Comparison of ENCODE assay signal across 9 cellular contexts in genomic region chr2:197497301-197497700, GRCh38. TPM values are rescaled to one million over a fixed set of nuclear protein-coding genes. Genes with fewer than 3 reads are reported as not detected.
DNase-seq lines count a peak whose midpoint lies in the region; ATAC-seq, FAIRE-seq and TF ChIP-seq lines count a peak whose summit lies in the region.
"Had no signal": no experiment of that assay in that cellular context is flagged by ENCODE, and none has a peak within 500 bp of the region (broad histone marks: within the 10 kb centered on the region; RNA-seq: fewer than 3 reads in every experiment).

No MANE protein-coding gene starts in this region.

- peak overlapping the region; percentile 99 for H3K9ac ChIP-seq in HepG2 (ENCODE audit: insufficient read depth, low read depth, low read length)

- H3K4me1 ChIP-seq in BE2C (no peaks in the 10 kb centered on the region), HepG2 (ENCODE audit: insufficient read depth, low read length) (peaks cover 67% of the 10 kb centered on the region)

- POLR2A ChIA-PET in activated naive CD8-positive, alpha-beta T cell treated with anti-CD3 and anti-CD28 coated beads, Interleukin-2, amount 10 ng/mL, durations not matched to agents 7 days and 5 days (lab: Charles Lee) = interaction anchor here (1.1 to 2.8 kb wide), 2 partner anchors 13 to 18 kb away, joined by 4 to 12 read pairs; partner anchors contain the start of gene MOB4
- POLR2A ChIA-PET in HepG2 (lab: Yijun Ruan, JAX) = interaction anchor here (1.7 to 5.6 kb wide), 7 partner anchors 13 to 62 kb away, joined by 4 to 264 read pairs (median 71); partner anchors contain the start of genes COQ10B and SF3B1

- H4K20me1 ChIP-seq in HepG2 (ENCODE audit: insufficient read depth, low read length) = peaks cover 63% of the 10 kb centered on the region

- BruUV-seq in HepG2 (replicated peaks; lab: Mats Ljungman, UMichigan) = no TSS peak

- peak overlapping the region; percentile 92 for H3K4me2 ChIP-seq in HepG2 (ENCODE audit: low read depth, low read length)

- H2AFZ ChIP-seq in HepG2 (ENCODE audit: low read length) = no peak overlapping the region

- H3K36me3 ChIP-seq in BE2C = peaks cover 86% of the 10 kb centered on the region
- H3K36me3 ChIP-seq in HepG2 (replicated peaks in 1 of 2; ENCODE audit: control insufficient read depth in 1 of 2, insufficient read depth in 2 of 2, low read length in 2 of 2) = peaks cover 23 to 66% of the 10 kb centered on the region in 2 experiments

- H3K9me3 ChIP-seq in BE2C (no peaks in the 10 kb centered on the region), HepG2 (ENCODE audit: low read length) (no peaks in the 10 kb centered on the region)

- peak overlapping the region; percentile 95 for H3K4me3 Mint-ChIP-seq in HFFc6
- peak overlapping the region; percentile 91 for H3K4me3 Mint-ChIP-seq in activated naive CD8-positive, alpha-beta T cell treated with anti-CD3 and anti-CD28 coated beads, Interleukin-2, amount 10 ng/mL, durations not matched to agents 7 days and 5 days

- peaks cover 61% of the 10 kb centered on the region for H3K36me3 Mint-ChIP-seq in HFFc6 (ENCODE audit: low read depth)
- peaks cover 48% of the 10 kb centered on the region for H3K36me3 Mint-ChIP-seq in activated naive CD8-positive, alpha-beta T cell treated with anti-CD3 and anti-CD28 coated beads, Interleukin-2, amount 10 ng/mL, durations not matched to agents 7 days and 5 days

- H3K27me3 ChIP-seq in BE2C = no peaks in the 10 kb centered on the region
- no peaks in the 10 kb centered on the region; a peak in 1 of 5 replicates for H3K27me3 ChIP-seq in HepG2 (ENCODE audit: control insufficient read depth in 1 of 2, insufficient read depth in 2 of 2, low read length in 2 of 2)

- intact Hi-C loops in HepG2 (cut with micrococcal nuclease; ENCODE audit: unreplicated experiment) = no loop called here

- WGBS in HepG2 (ENCODE audit: low lambda C conversion rate) = 1% methylated on average over 2 of the region's 2 CpGs

- FAIRE-seq in HepG2 (lab: Jason Lieb, UNC) = no peak

- H3K27ac ChIP-seq in HepG2 (ENCODE audit: extremely low read length, insufficient read depth, low read length) = no peak overlapping the region

- TF ChIP-seq CTCF in BE2C (IDR thresholded peaks at IDR 0.05; ENCODE audit: low read depth, low read length) = no peak
- no peak for TF ChIP-seq CTCF in HFFc6 (IDR thresholded peaks at IDR 0.05)
- TF ChIP-seq CTCF in HepG2 (CRISPR knock-in tag; IDR thresholded peaks at IDR 0.05) = no peak

- in situ Hi-C loops in HepG2 (cut with HindIII; ENCODE audit: extremely low pct_ligation_motif_present, low pct_unique_long_range_greater_than_20kb) = no loop called here

- H3K27ac Mint-ChIP-seq in HFFc6 = peak overlapping the region; percentile 24; the same call in 1 of the 2 replicates
- H3K27ac Mint-ChIP-seq in activated naive CD8-positive, alpha-beta T cell treated with anti-CD3 and anti-CD28 coated beads, Interleukin-2, amount 10 ng/mL, durations not matched to agents 7 days and 5 days = peak overlapping the region; percentile 66

- TF ChIP-seq RAD21 in HepG2 (CRISPR knock-in tag; IDR thresholded peaks at IDR 0.05) = no peak

- peaks cover 5% of the 10 kb centered on the region; the same call in 1 of the 2 replicates for H3K27me3 Mint-ChIP-seq in HFFc6 (ENCODE audit: insufficient read depth)
- H3K27me3 Mint-ChIP-seq in activated naive CD8-positive, alpha-beta T cell treated with anti-CD3 and anti-CD28 coated beads, Interleukin-2, amount 10 ng/mL, durations not matched to agents 7 days and 5 days = no peaks in the 10 kb centered on the region

- no peak for TF ChIP-seq EP300 in HepG2 (IDR thresholded peaks at IDR 0.05; ENCODE audit: low read depth in 2 of 2, low read length in 2 of 2)
- TF ChIP-seq EP300 in HepG2 (CRISPR knock-in tag; IDR thresholded peaks at IDR 0.05; ENCODE audit: borderline replicate concordance) = no peak

- H3K4me1 Mint-ChIP-seq in HFFc6 (ENCODE audit: low read depth) = peaks cover 47% of the 10 kb centered on the region
- H3K4me1 Mint-ChIP-seq in activated naive CD8-positive, alpha-beta T cell treated with anti-CD3 and anti-CD28 coated beads, Interleukin-2, amount 10 ng/mL, durations not matched to agents 7 days and 5 days = peaks cover 49% of the 10 kb centered on the region

- TF ChIP-seq POLR2A in HepG2 (IDR thresholded peaks at IDR 0.05; ENCODE audit: insufficient read depth in 1 of 2, low read depth in 2 of 2, low read length in 2 of 2) = no peak

- H3K79me2 ChIP-seq in HepG2 (ENCODE audit: insufficient read depth, low read length) = peaks cover 90% of the 10 kb centered on the region

- no peak for ATAC-seq in activated naive CD8-positive, alpha-beta T cell treated with anti-CD3 and anti-CD28 coated beads, Interleukin-2, amount 10 ng/mL, durations not matched to agents 7 days and 5 days (ENCODE audit: low read depth)
- ATAC-seq in HepG2 = no peak
- ATAC-seq in GM19463 (IDR thresholded peaks at IDR 0.05; ENCODE audit: unreplicated experiment) = no peak
- no peak for ATAC-seq in HG03045 (IDR thresholded peaks at IDR 0.05; ENCODE audit: unreplicated experiment)

- CTCF ChIA-PET in HepG2 (lab: Yijun Ruan, JAX; ENCODE audit: low intra/inter-chr PET ratio, low total read pairs) = no interaction called here

- DNase-seq in BE2C (no peak), HFFc6 (no peak), HepG2 (ENCODE audit: low spot score) (no peak), NCI-H187 treated with DMSO at 0.1 percent for 48 hours (lab: John Stamatoyannopoulos, UW) (no peak)
- no peak for DNase-seq in activated naive CD8-positive, alpha-beta T cell treated with anti-CD3 and anti-CD28 coated beads, Interleukin-2, amount 10 ng/mL, durations not matched to agents 7 days and 5 days
- no peak for DNase-seq in stimulated activated CD4-positive, alpha-beta T cell treated with anti-CD3 and anti-CD28 coated beads, Interleukin-2, amount 100 ng/mL, for 24 hours
- DNase-seq: DMS79 had no signal

- H3K4me3 ChIP-seq in BE2C (ENCODE audit: low read depth, low read length) = peak overlapping the region; percentile 98
- H3K4me3 ChIP-seq in HepG2 (replicated peaks in 1 of 3; ENCODE audit: insufficient read depth in 1 of 3, low read depth in 2 of 3, low read length in 3 of 3) = peak overlapping the region; percentile 68 to 96 (median 95); a peak in 5 of 6 replicates

- H3K9me3 Mint-ChIP-seq in HFFc6 = no peaks in the 10 kb centered on the region
- H3K9me3 Mint-ChIP-seq in activated naive CD8-positive, alpha-beta T cell treated with anti-CD3 and anti-CD28 coated beads, Interleukin-2, amount 10 ng/mL, durations not matched to agents 7 days and 5 days = no peaks in the 10 kb centered on the region

RNA-seq across cellular contexts. Expression of gene HSPD1, which starts 2.3 kb away (rescaled TPM):
- polyA plus RNA-seq in BE2C (2012; ENCODE audit: insufficient read depth, insufficient read length, low read depth) = 331 TPM
- total RNA-seq in HFFc6 (2021; fragmentation: NEBNext Ultra II Directional; extraction: Animal tissue kit (Norgen Biotek cat#: 25700)) = 100 to 1,000 TPM; 267 to 399 (median 280) TPM
- 100 to 1,000 TPM; 190 to 195 TPM for total RNA-seq in activated naive CD8-positive, alpha-beta T cell treated with anti-CD3 and anti-CD28 coated beads, Interleukin-2, amount 10 ng/mL, durations not matched to agents 7 days and 5 days
- 2,610 and 3,898 TPM in 2 replicates for total RNA-seq in HepG2 (2016; rRNA removed; fragmentation: Illumina TruSeq; extraction: Trizol)
- 294 and 363 TPM in 2 replicates for total RNA-seq in HepG2 (2016; cell fraction: cytosol; rRNA removed; fragmentation: Illumina TruSeq; extraction: Trizol; ENCODE audit: low read depth)
- total RNA-seq in HepG2 (2016; cell fraction: insoluble cytoplasmic fraction; rRNA removed; fragmentation: Illumina TruSeq; extraction: Trizol) = 2,668 and 3,847 TPM in 2 replicates
- total RNA-seq in HepG2 (2016; cell fraction: membrane; rRNA removed; fragmentation: Illumina TruSeq; extraction: Trizol) = 777 and 956 TPM in 2 replicates
- total RNA-seq in HepG2 (2016; cell fraction: nucleus; rRNA removed; fragmentation: Illumina TruSeq; extraction: Trizol) = 1,442 and 1,577 TPM in 2 replicates
- polyA plus RNA-seq in HepG2 (2011; rRNA removed) = 541 and 685 TPM in 2 replicates
- 337 and 401 TPM in 2 replicates for polyA plus RNA-seq in HepG2 (2011; cell fraction: cytosol; rRNA removed)
- polyA plus RNA-seq in HepG2 (2011; cell fraction: nucleus; rRNA removed) = 282 and 392 TPM in 2 replicates
- 1,241 and 1,531 TPM in 2 replicates for polyA plus RNA-seq in HepG2 (2012)
- 214 and 254 TPM in 2 replicates for polyA plus RNA-seq in HepG2 (2016; cell fraction: cytosol; fragmentation: Illumina TruSeq; extraction: Trizol; ENCODE audit: low read depth)
- polyA plus RNA-seq in HepG2 (2016; cell fraction: insoluble cytoplasmic fraction; fragmentation: Illumina TruSeq; extraction: Trizol; ENCODE audit: low read depth) = 3,105 and 3,208 TPM in 2 replicates
- polyA plus RNA-seq in HepG2 (2016; cell fraction: membrane; fragmentation: Illumina TruSeq; extraction: Trizol; ENCODE audit: low read depth) = 499 and 587 TPM in 2 replicates
- 1,541 and 1,640 TPM in 2 replicates for polyA plus RNA-seq in HepG2 (2016; cell fraction: nucleus; fragmentation: Illumina TruSeq; extraction: Trizol; ENCODE audit: insufficient read depth, low read depth)
- polyA minus RNA-seq in HepG2 (2011; rRNA and poly(A)+ RNA removed; ENCODE audit: low replicate concordance) = 396 and 646 TPM in 2 replicates
- polyA minus RNA-seq in HepG2 (2011; cell fraction: cytosol; rRNA and poly(A)+ RNA removed) = 759 and 815 TPM in 2 replicates
- polyA minus RNA-seq in HepG2 (2011; cell fraction: nucleus; rRNA and poly(A)+ RNA removed) = 956 and 1,197 TPM in 2 replicates

RNA-seq across cellular contexts. Expression of gene HSPE1, which starts 2.9 kb away (rescaled TPM):
- polyA plus RNA-seq in BE2C (2012; ENCODE audit: insufficient read depth, insufficient read length, low read depth) = 441 TPM
- total RNA-seq in HFFc6 (2021; fragmentation: NEBNext Ultra II Directional; extraction: Animal tissue kit (Norgen Biotek cat#: 25700)) = 100 to 1,000 TPM in 5 of 6 experiments, 10 to 100 TPM in 1; 96.3 to 149 (median 114) TPM
- 10 to 100 TPM; 92.1 to 94.3 TPM for total RNA-seq in activated naive CD8-positive, alpha-beta T cell treated with anti-CD3 and anti-CD28 coated beads, Interleukin-2, amount 10 ng/mL, durations not matched to agents 7 days and 5 days
- total RNA-seq in HepG2 (2016; rRNA removed; fragmentation: Illumina TruSeq; extraction: Trizol) = 823 and 1,040 TPM in 2 replicates
- total RNA-seq in HepG2 (2016; cell fraction: cytosol; rRNA removed; fragmentation: Illumina TruSeq; extraction: Trizol; ENCODE audit: low read depth) = 289 and 312 TPM in 2 replicates
- total RNA-seq in HepG2 (2016; cell fraction: insoluble cytoplasmic fraction; rRNA removed; fragmentation: Illumina TruSeq; extraction: Trizol) = 818 and 1,177 TPM in 2 replicates
- 277 and 288 TPM in 2 replicates for total RNA-seq in HepG2 (2016; cell fraction: membrane; rRNA removed; fragmentation: Illumina TruSeq; extraction: Trizol)
- total RNA-seq in HepG2 (2016; cell fraction: nucleus; rRNA removed; fragmentation: Illumina TruSeq; extraction: Trizol) = 323 and 352 TPM in 2 replicates
- polyA plus RNA-seq in HepG2 (2011; rRNA removed) = 200 and 244 TPM in 2 replicates
- 131 and 201 TPM in 2 replicates for polyA plus RNA-seq in HepG2 (2011; cell fraction: cytosol; rRNA removed)
- 67.1 and 99.6 TPM in 2 replicates for polyA plus RNA-seq in HepG2 (2011; cell fraction: nucleus; rRNA removed)
- 555 and 769 TPM in 2 replicates for polyA plus RNA-seq in HepG2 (2012)
- polyA plus RNA-seq in HepG2 (2016; cell fraction: cytosol; fragmentation: Illumina TruSeq; extraction: Trizol; ENCODE audit: low read depth) = 404 and 477 TPM in 2 replicates
- 1,596 and 2,077 TPM in 2 replicates for polyA plus RNA-seq in HepG2 (2016; cell fraction: insoluble cytoplasmic fraction; fragmentation: Illumina TruSeq; extraction: Trizol; ENCODE audit: low read depth)
- 353 and 396 TPM in 2 replicates for polyA plus RNA-seq in HepG2 (2016; cell fraction: membrane; fragmentation: Illumina TruSeq; extraction: Trizol; ENCODE audit: low read depth)
- 750 and 786 TPM in 2 replicates for polyA plus RNA-seq in HepG2 (2016; cell fraction: nucleus; fragmentation: Illumina TruSeq; extraction: Trizol; ENCODE audit: insufficient read depth, low read depth)
- 16.5 and 17.8 TPM in 2 replicates for polyA minus RNA-seq in HepG2 (2011; rRNA and poly(A)+ RNA removed; ENCODE audit: low replicate concordance)
- 49.8 and 52.9 TPM in 2 replicates for polyA minus RNA-seq in HepG2 (2011; cell fraction: cytosol; rRNA and poly(A)+ RNA removed)
- 107 and 118 TPM in 2 replicates for polyA minus RNA-seq in HepG2 (2011; cell fraction: nucleus; rRNA and poly(A)+ RNA removed)

RNA-seq across cellular contexts. Expression of gene MOB4, which starts 18.6 kb away (rescaled TPM):
- 66.7 TPM for polyA plus RNA-seq in BE2C (2012; ENCODE audit: insufficient read depth, insufficient read length, low read depth)
- 10 to 100 TPM; 30.1 to 38.6 (median 34.4) TPM for total RNA-seq in HFFc6 (2021; fragmentation: NEBNext Ultra II Directional; extraction: Animal tissue kit (Norgen Biotek cat#: 25700))
- total RNA-seq in activated naive CD8-positive, alpha-beta T cell treated with anti-CD3 and anti-CD28 coated beads, Interleukin-2, amount 10 ng/mL, durations not matched to agents 7 days and 5 days = 10 to 100 TPM; 17.2 to 18.1 TPM
- 38.6 and 68.3 TPM in 2 replicates for total RNA-seq in HepG2 (2016; rRNA removed; fragmentation: Illumina TruSeq; extraction: Trizol)
- total RNA-seq in HepG2 (2016; cell fraction: cytosol; rRNA removed; fragmentation: Illumina TruSeq; extraction: Trizol; ENCODE audit: low read depth) = 9.3 and 12.1 TPM in 2 replicates
- total RNA-seq in HepG2 (2016; cell fraction: insoluble cytoplasmic fraction; rRNA removed; fragmentation: Illumina TruSeq; extraction: Trizol) = 40.9 and 72.6 TPM in 2 replicates
- 18.9 and 19.0 TPM in 2 replicates for total RNA-seq in HepG2 (2016; cell fraction: membrane; rRNA removed; fragmentation: Illumina TruSeq; extraction: Trizol)
- 24.2 and 27.0 TPM in 2 replicates for total RNA-seq in HepG2 (2016; cell fraction: nucleus; rRNA removed; fragmentation: Illumina TruSeq; extraction: Trizol)
- 21.6 and 35.7 TPM in 2 replicates for polyA plus RNA-seq in HepG2 (2011; rRNA removed)
- polyA plus RNA-seq in HepG2 (2011; cell fraction: cytosol; rRNA removed) = 14.7 and 22.7 TPM in 2 replicates
- polyA plus RNA-seq in HepG2 (2011; cell fraction: nucleus; rRNA removed) = 5.7 and 6.8 TPM in 2 replicates
- polyA plus RNA-seq in HepG2 (2012) = 35.0 and 42.6 TPM in 2 replicates
- 4.4 and 4.5 TPM in 2 replicates for polyA plus RNA-seq in HepG2 (2016; cell fraction: cytosol; fragmentation: Illumina TruSeq; extraction: Trizol; ENCODE audit: low read depth)
- 81.1 and 90.4 TPM in 2 replicates for polyA plus RNA-seq in HepG2 (2016; cell fraction: insoluble cytoplasmic fraction; fragmentation: Illumina TruSeq; extraction: Trizol; ENCODE audit: low read depth)
- 10.8 and 11.2 TPM in 2 replicates for polyA plus RNA-seq in HepG2 (2016; cell fraction: membrane; fragmentation: Illumina TruSeq; extraction: Trizol; ENCODE audit: low read depth)
- polyA plus RNA-seq in HepG2 (2016; cell fraction: nucleus; fragmentation: Illumina TruSeq; extraction: Trizol; ENCODE audit: insufficient read depth, low read depth) = 35.1 and 36.4 TPM in 2 replicates
- 4.3 and 6.0 TPM in 2 replicates for polyA minus RNA-seq in HepG2 (2011; rRNA and poly(A)+ RNA removed; ENCODE audit: low replicate concordance)
- 19.6 and 25.8 TPM in 2 replicates for polyA minus RNA-seq in HepG2 (2011; cell fraction: cytosol; rRNA and poly(A)+ RNA removed)
- polyA minus RNA-seq in HepG2 (2011; cell fraction: nucleus; rRNA and poly(A)+ RNA removed) = 30.6 and 35.3 TPM in 2 replicates

RNA-seq across cellular contexts. Expression of gene COQ10B, which starts 43.9 kb away (rescaled TPM):
- polyA plus RNA-seq in BE2C (2012; ENCODE audit: insufficient read depth, insufficient read length, low read depth) = 21.5 TPM
- 10 to 100 TPM; 36.0 to 42.4 (median 39.4) TPM for total RNA-seq in HFFc6 (2021; fragmentation: NEBNext Ultra II Directional; extraction: Animal tissue kit (Norgen Biotek cat#: 25700))
- 10 to 100 TPM; 24.8 to 25.2 TPM for total RNA-seq in activated naive CD8-positive, alpha-beta T cell treated with anti-CD3 and anti-CD28 coated beads, Interleukin-2, amount 10 ng/mL, durations not matched to agents 7 days and 5 days
- 34.9 and 41.8 TPM in 2 replicates for total RNA-seq in HepG2 (2016; rRNA removed; fragmentation: Illumina TruSeq; extraction: Trizol)
- 13.9 and 15.1 TPM in 2 replicates for total RNA-seq in HepG2 (2016; cell fraction: cytosol; rRNA removed; fragmentation: Illumina TruSeq; extraction: Trizol; ENCODE audit: low read depth)
- 36.3 and 46.6 TPM in 2 replicates for total RNA-seq in HepG2 (2016; cell fraction: insoluble cytoplasmic fraction; rRNA removed; fragmentation: Illumina TruSeq; extraction: Trizol)
- 27.0 and 28.4 TPM in 2 replicates for total RNA-seq in HepG2 (2016; cell fraction: membrane; rRNA removed; fragmentation: Illumina TruSeq; extraction: Trizol)
- 17.9 and 20.6 TPM in 2 replicates for total RNA-seq in HepG2 (2016; cell fraction: nucleus; rRNA removed; fragmentation: Illumina TruSeq; extraction: Trizol)
- 4.2 and 4.6 TPM in 2 replicates for polyA plus RNA-seq in HepG2 (2011; rRNA removed)
- polyA plus RNA-seq in HepG2 (2011; cell fraction: cytosol; rRNA removed) = 2.2 and 4.2 TPM in 2 replicates
- polyA plus RNA-seq in HepG2 (2011; cell fraction: nucleus; rRNA removed) = 2.8 and 3.0 TPM in 2 replicates
- polyA plus RNA-seq in HepG2 (2012) = 15.3 and 22.1 TPM in 2 replicates
- polyA plus RNA-seq in HepG2 (2016; cell fraction: cytosol; fragmentation: Illumina TruSeq; extraction: Trizol; ENCODE audit: low read depth) = 3.0 and 3.1 TPM in 2 replicates
- polyA plus RNA-seq in HepG2 (2016; cell fraction: insoluble cytoplasmic fraction; fragmentation: Illumina TruSeq; extraction: Trizol; ENCODE audit: low read depth) = 36.5 and 43.5 TPM in 2 replicates
- 6.5 and 8.6 TPM in 2 replicates for polyA plus RNA-seq in HepG2 (2016; cell fraction: membrane; fragmentation: Illumina TruSeq; extraction: Trizol; ENCODE audit: low read depth)
- polyA plus RNA-seq in HepG2 (2016; cell fraction: nucleus; fragmentation: Illumina TruSeq; extraction: Trizol; ENCODE audit: insufficient read depth, low read depth) = 16.1 and 16.4 TPM in 2 replicates
- polyA minus RNA-seq in HepG2 (2011; rRNA and poly(A)+ RNA removed; ENCODE audit: low replicate concordance) = 2.2 and 8.1 TPM in 2 replicates
- polyA minus RNA-seq in HepG2 (2011; cell fraction: cytosol; rRNA and poly(A)+ RNA removed) = 6.9 and 8.3 TPM in 2 replicates
- polyA minus RNA-seq in HepG2 (2011; cell fraction: nucleus; rRNA and poly(A)+ RNA removed) = 25.2 and 29.4 TPM in 2 replicates
